12 cellular contexts compared by ENCODE assay signal in the genomic region with DNA sequence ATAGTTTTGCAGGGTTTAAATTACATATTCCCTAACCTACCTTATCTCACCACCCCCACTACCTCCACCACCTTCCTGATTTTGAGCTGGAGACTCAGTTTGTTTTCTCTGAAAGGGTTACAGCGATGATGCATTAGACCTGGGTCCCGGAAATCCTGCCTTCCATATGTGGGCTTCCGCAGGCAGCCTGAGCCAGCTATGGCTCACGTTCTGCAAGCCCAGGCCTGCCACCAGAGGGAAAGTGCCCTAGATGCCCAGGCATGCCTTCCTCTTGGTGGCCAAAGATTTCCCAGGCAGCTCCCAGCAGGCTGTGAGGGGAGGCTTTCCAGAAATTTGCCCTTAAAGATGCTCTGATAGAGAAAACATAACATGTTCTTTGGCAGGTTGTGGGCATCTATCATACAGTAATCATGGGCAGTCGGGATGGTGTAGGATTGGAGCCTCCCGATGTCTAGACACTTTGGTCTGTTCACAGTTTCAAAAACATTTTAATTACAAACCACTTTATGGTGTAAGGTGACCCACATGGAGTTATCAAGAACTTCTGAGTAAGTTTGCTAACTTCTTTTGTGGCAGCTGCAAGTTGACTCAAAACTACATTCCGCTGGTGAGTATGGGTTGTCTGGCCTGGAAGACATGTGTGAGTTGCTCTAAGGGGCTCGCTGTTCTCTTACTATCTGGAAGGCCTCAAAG.
A peak's percentile ranks its signal among the peaks of the same experiment; 100 is the strongest.
DNase-seq lines count a peak whose midpoint lies in the region; ATAC-seq and TF ChIP-seq lines count a peak whose summit lies in the region.
"Had no signal": no experiment of that assay in that cellular context is flagged by ENCODE, and none has a peak within 500 bp of the region (broad histone marks: within the 10 kb centered on the region; RNA-seq: fewer than 3 reads in every experiment).

No MANE protein-coding gene starts in this region.

- no peak overlapping the region for H3K23ac ChIP-seq in IMR-90 (ENCODE audit: low read depth, low read length)

- H2AFZ ChIP-seq in IMR-90 (replicated peaks; ENCODE audit: low read length, poor library complexity) = no peak overlapping the region

- no peak overlapping the region for H2BK20ac ChIP-seq in IMR-90 (ENCODE audit: low read depth, low read length)

- peak overlapping the region in 1 of 2 experiments; percentile 28; a peak in 1 of 4 replicates for H4K8ac ChIP-seq in IMR-90 (ENCODE audit: low read depth in 2 of 2, low read length in 2 of 2)

- H3K4me3 Mint-ChIP-seq in CD4-positive, alpha-beta memory T cell = peak overlapping the region; percentile 56 to 84 (median 74)
- peak overlapping the region; percentile 65 for H3K4me3 Mint-ChIP-seq in activated CD4-positive, alpha-beta T cell treated with anti-CD3 and anti-CD28 coated beads, Interleukin-2, amount 10 ng/mL, durations not matched to agents 24 days and 14 days
- H3K4me3 Mint-ChIP-seq: dendritic cell treated with granulocyte-macrophage colony-stimulating factor and Interleukin-4, amounts not matched to agents 40 ng/mL and 50 ng/mL, for 4 days had no signal

- peak overlapping the region; percentile 4; the same call in 1 of the 2 replicates for H3K4ac ChIP-seq in IMR-90 (ENCODE audit: low read depth, low read length)

- no peaks in the 10 kb centered on the region for H3K36me3 ChIP-seq in CD4-positive, alpha-beta memory T cell (ENCODE audit: insufficient read depth, low read length)
- H3K36me3 ChIP-seq in IMR-90 (ENCODE audit: control insufficient read depth, insufficient read depth, low read length) (peaks cover 5% of the 10 kb centered on the region; the same call in 1 of the 2 replicates), transverse colon (peaks cover 0 to 3% (median 0%) of the 10 kb centered on the region in 4 donors)

- no peak overlapping the region for H4K91ac ChIP-seq in IMR-90 (ENCODE audit: insufficient read depth, low read depth, low read length)

- peak overlapping the region; percentile 7 for H2BK5ac ChIP-seq in IMR-90 (ENCODE audit: low read depth, low read length, poor library complexity, severe bottlenecking)

- no peak overlapping the region for H3K18ac ChIP-seq in IMR-90 (ENCODE audit: low read depth, low read length)

- intact Hi-C loops in CD4-positive, alpha-beta memory T cell (cut with micrococcal nuclease) = no loop called here
- intact Hi-C loops in IMR-90 (cut with micrococcal nuclease) = no loop called here
- intact Hi-C loops in activated CD4-positive, alpha-beta T cell treated with anti-CD3 and anti-CD28 coated beads, Interleukin-2, amount 10 ng/mL, durations not matched to agents 24 days and 14 days (cut with micrococcal nuclease) = loop anchor here (1.0 kb wide), 3 partner anchors 15 to 38 kb away; no protein-coding TSS in a partner anchor
- intact Hi-C loops in transverse colon (cut with DNase I; ENCODE audit: low total_unique reads) = no loop called here

- TF ChIP-seq POLR2A in IMR-90 (IDR thresholded peaks at IDR 0.05; ENCODE audit: low read depth, low read length) (no peak), transverse colon (IDR thresholded peaks at IDR 0.05) (no peak)

- H4K5ac ChIP-seq in IMR-90 (ENCODE audit: low read depth, low read length) = no peak overlapping the region

- H3K27me3 Mint-ChIP-seq in CD4-positive, alpha-beta memory T cell = no peaks in the 10 kb centered on the region
- no peaks in the 10 kb centered on the region for H3K27me3 Mint-ChIP-seq in activated CD4-positive, alpha-beta T cell treated with anti-CD3 and anti-CD28 coated beads, Interleukin-2, amount 10 ng/mL, durations not matched to agents 24 days and 14 days
- H3K27me3 Mint-ChIP-seq: dendritic cell treated with granulocyte-macrophage colony-stimulating factor and Interleukin-4, amounts not matched to agents 40 ng/mL and 50 ng/mL, for 4 days had no signal

- TF ChIP-seq CTCF in IMR-90 (conservative IDR thresholded peaks at IDR 0.05; ENCODE audit: low read depth, low read length) (no peak), epithelial cell of esophagus (IDR thresholded peaks at IDR 0.05; ENCODE audit: insufficient read depth, low read depth, low read length, missing control alignments) (peak; percentile 50), transverse colon (IDR thresholded peaks at IDR 0.05) (no peak)

- POLR2A ChIA-PET in CD4-positive, alpha-beta memory T cell (lab: Charles Lee; ENCODE audit: partially characterized antibody) = interaction anchor here (1.1 to 4.0 kb wide), 5 partner anchors 10 to 47 kb away, joined by 3 to 25 read pairs (median 11); no protein-coding TSS in a partner anchor
- POLR2A ChIA-PET in IMR-90 (lab: Charles Lee; ENCODE audit: unreplicated experiment) = no interaction called here

- H3K4me3 ChIP-seq in CD4-positive, alpha-beta memory T cell (ENCODE audit: low read length in 2 of 2) = peak overlapping the region in 1 of 2 donors; percentile 15
- no peak overlapping the region for H3K4me3 ChIP-seq in IMR-90 (ENCODE audit: insufficient read depth, low read depth, low read length)
- no peak overlapping the region for H3K4me3 ChIP-seq in epithelial cell of esophagus (ENCODE audit: low read length)
- no peak overlapping the region for H3K4me3 ChIP-seq in transverse colon

- in situ Hi-C loops in IMR-90 (cut with MboI; ENCODE audit: low sequenced_read_pairs) (no loop called here), transverse colon (cut with MboI; ENCODE audit: low pct_ligation_motif_present in 1 of 4, low pct_unique_long_range_greater_than_20kb in 1 of 4, low sequenced_read_pairs in 3 of 4) (no loop called here)

- no peak for TF ChIP-seq RAD21 in IMR-90 (IDR thresholded peaks at IDR 0.05; ENCODE audit: low read length)

- H3K4me1 Mint-ChIP-seq in CD4-positive, alpha-beta memory T cell = peaks cover 21 to 60% (median 37%) of the 10 kb centered on the region in 4 donors
- peaks cover 79% of the 10 kb centered on the region for H3K4me1 Mint-ChIP-seq in activated CD4-positive, alpha-beta T cell treated with anti-CD3 and anti-CD28 coated beads, Interleukin-2, amount 10 ng/mL, durations not matched to agents 24 days and 14 days

- peak overlapping the region; percentile 8 to 95 (median 87) for H3K27ac Mint-ChIP-seq in CD4-positive, alpha-beta memory T cell
- peak overlapping the region; percentile 91 for H3K27ac Mint-ChIP-seq in activated CD4-positive, alpha-beta T cell treated with anti-CD3 and anti-CD28 coated beads, Interleukin-2, amount 10 ng/mL, durations not matched to agents 24 days and 14 days

- no peak overlapping the region for H2BK120ac ChIP-seq in IMR-90 (ENCODE audit: low read depth, low read length)

- no peak for TF ChIP-seq EP300 in transverse colon (IDR thresholded peaks at IDR 0.05; ENCODE audit: low read depth)

- no peak overlapping the region for H2AK9ac ChIP-seq in IMR-90 (replicated peaks; ENCODE audit: low read depth, low read length, poor library complexity)

- H3K9me3 Mint-ChIP-seq in CD4-positive, alpha-beta memory T cell = no peaks in the 10 kb centered on the region
- H3K9me3 Mint-ChIP-seq in activated CD4-positive, alpha-beta T cell treated with anti-CD3 and anti-CD28 coated beads, Interleukin-2, amount 10 ng/mL, durations not matched to agents 24 days and 14 days = no peaks in the 10 kb centered on the region
- H3K9me3 Mint-ChIP-seq: dendritic cell treated with granulocyte-macrophage colony-stimulating factor and Interleukin-4, amounts not matched to agents 40 ng/mL and 50 ng/mL, for 4 days; stimulated activated naive B cell treated with anti-CD40 and anti-IgM and Interleukin-4, amounts not matched to agents 10 μg/mL and 1 μg/mL and 100 μg/mL, for 72 hours had no signal

- H3K27me3 ChIP-seq in CD4-positive, alpha-beta memory T cell (ENCODE audit: insufficient read depth, low read length) = no peaks in the 10 kb centered on the region
- H3K27me3 ChIP-seq in IMR-90 (ENCODE audit: control insufficient read depth, insufficient read depth, low read length) (no peaks in the 10 kb centered on the region), transverse colon (no peaks in the 10 kb centered on the region)

- H3K4me1 ChIP-seq in CD4-positive, alpha-beta memory T cell (ENCODE audit: insufficient read depth, low read length) = peaks cover 40% of the 10 kb centered on the region
- H3K4me1 ChIP-seq in IMR-90 (ENCODE audit: control insufficient read depth, insufficient read depth, low read length) (peaks cover 31% of the 10 kb centered on the region), transverse colon (peaks cover 0 to 21% (median under 1%) of the 10 kb centered on the region in 4 donors)

- ATAC-seq in IMR-90 (ENCODE audit: low read depth) = no peak
- ATAC-seq in HG03520 (IDR thresholded peaks at IDR 0.05; ENCODE audit: unreplicated experiment) = no peak

- no TSS peak for BruUV-seq in IMR-90 (replicated peaks; lab: Mats Ljungman, UMichigan)

- H2BK15ac ChIP-seq in IMR-90 (ENCODE audit: low read depth, low read length) = no peak overlapping the region

- no peak overlapping the region for H3K56ac ChIP-seq in IMR-90 (ENCODE audit: extremely low read depth, insufficient read depth, low read length)

- H3K9ac ChIP-seq in IMR-90 (ENCODE audit: low read depth, low read length) = no peak overlapping the region

- H3K9me3 ChIP-seq in CD4-positive, alpha-beta memory T cell (ENCODE audit: control insufficient read depth in 1 of 2, low read length in 2 of 2) = no peaks in the 10 kb centered on the region
- H3K9me3 ChIP-seq in IMR-90 (ENCODE audit: control insufficient read depth, insufficient read depth, low read length) (no peaks in the 10 kb centered on the region), transverse colon (no peaks in the 10 kb centered on the region)

- peak overlapping the region; percentile 26; the same call in 1 of the 2 replicates for H3K14ac ChIP-seq in IMR-90 (replicated peaks; ENCODE audit: low read depth, low read length)

- H3K79me1 ChIP-seq in IMR-90 (ENCODE audit: low read depth in 1 of 2, low read length in 2 of 2) = peaks cover 31 to 90% of the 10 kb centered on the region in 2 experiments

- dilution Hi-C loops in IMR-90 (cut with HindIII; ENCODE audit: low sequenced_read_pairs, unreplicated experiment) = no loop called here

- H4K20me1 ChIP-seq in IMR-90 (ENCODE audit: insufficient read depth, low read length) = no peaks in the 10 kb centered on the region

- 100% methylated on average over 2 of the region's 8 CpGs; no CpG with 5 or more reads in 1 of the 2 experiments for WGBS in IMR-90 (ENCODE audit: extremely low coverage in 2 of 2, insufficient read length in 1 of 2), 2 experiments
- 81 to 83% methylated on average over 5 to 8 of the region's 8 CpGs for WGBS in transverse colon (ENCODE audit: low coverage in 1 of 2), 2 donors

- peaks cover 44% of the 10 kb centered on the region for H3K9me1 ChIP-seq in IMR-90 (ENCODE audit: insufficient read depth, low read length)

- peak overlapping the region; percentile 45 for H3K27ac ChIP-seq in CD4-positive, alpha-beta memory T cell (ENCODE audit: low read depth, low read length)
- no peak overlapping the region for H3K27ac ChIP-seq in IMR-90 (ENCODE audit: insufficient read depth, low read length)
- H3K27ac ChIP-seq in transverse colon = no peak overlapping the region
- H3K27ac ChIP-seq: VCaP had no signal

- DNase-seq in CD4-positive, alpha-beta memory T cell = peak; percentile 60 to 73 (median 66)
- DNase-seq in IMR-90 (no peak), epithelial cell of esophagus (ENCODE audit: low read depth) (peak; percentile 98), NCI-H2227 (lab: John Stamatoyannopoulos, UW; ENCODE audit: unreplicated experiment) (no peak), transverse colon (no peak), Kasumi-1 (lab: John Stamatoyannopoulos, UW) (no peak)
- DNase-seq in activated CD4-positive, alpha-beta T cell treated with anti-CD3 and anti-CD28 coated beads, Interleukin-2, amount 10 ng/mL, durations not matched to agents 24 days and 14 days = peak; percentile 73
- DNase-seq: NCI-H2081; stimulated activated naive B cell treated with anti-CD40 and anti-IgM and Interleukin-4, amounts not matched to agents 10 μg/mL and 1 μg/mL and 100 μg/mL, for 72 hours had no signal

- H3K36me3 Mint-ChIP-seq in CD4-positive, alpha-beta memory T cell = no peaks in the 10 kb centered on the region
- peaks cover 49% of the 10 kb centered on the region for H3K36me3 Mint-ChIP-seq in activated CD4-positive, alpha-beta T cell treated with anti-CD3 and anti-CD28 coated beads, Interleukin-2, amount 10 ng/mL, durations not matched to agents 24 days and 14 days (ENCODE audit: low read depth)

- no peak overlapping the region for H3K4me2 ChIP-seq in IMR-90 (ENCODE audit: low read depth, low read length)

- H2AK5ac ChIP-seq in IMR-90 (ENCODE audit: low read depth, low read length) = no peak overlapping the region

- CTCF ChIA-PET in CD4-positive, alpha-beta memory T cell (lab: Charles Lee; ENCODE audit: partially characterized antibody) = interaction anchor here (0.9 to 5.9 kb wide), 8 partner anchors 9 to 143 kb away, joined by 3 to 40 read pairs (median 4); no protein-coding TSS in a partner anchor
- CTCF ChIA-PET in IMR-90 (lab: Yijun Ruan, JAX) = no interaction called here

Comparison
In these comparisons a context has a peak if more than half of its experiments do, and no peak if none do; other contexts are left out.
1. DNase-seq: peak in CD4-positive, alpha-beta memory T cell (5 of 5), activated CD4-positive, alpha-beta T cell treated with anti-CD3 and anti-CD28 coated beads, Interleukin-2, amount 10 ng/mL, durations not matched to agents 24 days and 14 days (single experiment) and epithelial cell of esophagus (single experiment); none in IMR-90 (single experiment), NCI-H2227 (single experiment), transverse colon (single experiment) and Kasumi-1 (0 of 2).